In the genomic region with DNA sequence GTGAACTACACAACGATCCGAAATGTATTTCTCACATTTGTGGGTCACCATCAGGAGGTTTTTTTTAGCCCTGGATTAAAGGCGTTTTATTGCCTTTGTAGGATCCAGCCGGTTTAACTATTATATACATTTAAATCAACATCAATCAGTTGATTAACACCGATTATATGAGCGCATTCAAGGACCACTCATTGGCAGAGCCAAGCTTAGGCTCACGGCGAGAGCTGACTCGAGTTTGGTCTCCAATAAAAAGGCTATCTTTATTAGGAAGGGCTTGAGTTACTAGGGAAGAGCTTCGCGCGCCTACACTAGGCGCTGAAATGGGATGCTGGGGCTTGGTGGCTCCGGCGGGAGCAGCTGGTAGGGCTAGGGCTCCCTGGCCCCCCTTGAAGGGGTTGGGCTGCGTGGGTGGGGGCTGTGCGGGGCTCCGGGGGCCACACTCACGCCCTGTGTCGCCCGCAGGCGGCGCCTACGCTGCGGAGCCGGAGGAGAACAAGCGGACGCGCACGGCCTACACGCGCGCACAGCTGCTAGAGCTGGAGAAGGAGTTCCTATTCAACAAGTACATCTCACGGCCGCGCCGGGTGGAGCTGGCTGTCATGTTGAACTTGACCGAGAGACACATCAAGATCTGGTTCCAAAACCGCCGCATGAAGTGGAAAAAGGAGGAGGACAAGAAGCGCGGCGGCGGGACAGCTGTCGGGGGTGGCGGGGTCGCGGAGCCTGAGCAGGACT, we compare ENCODE assay signal across 14 cellular contexts. TPM values are rescaled to one million over a fixed set of nuclear protein-coding genes. Genes with fewer than 3 reads are reported as not detected.
DNase-seq lines count a peak whose midpoint lies in the region; ATAC-seq and TF ChIP-seq lines count a peak whose summit lies in the region.
"Had no signal": no experiment of that assay in that cellular context is flagged by ENCODE, and none has a peak within 500 bp of the region (broad histone marks: within the 10 kb centered on the region; RNA-seq: fewer than 3 reads in every experiment).

No MANE protein-coding gene starts in this region.

- H3K27ac Mint-ChIP-seq in progenitor cell of endocrine pancreas = peak overlapping the region; percentile 97

- TF ChIP-seq CTCF in progenitor cell of endocrine pancreas (IDR thresholded peaks at IDR 0.05; ENCODE audit: unreplicated experiment) = peak; percentile 14

- peaks cover 71% of the 10 kb centered on the region for H3K36me3 Mint-ChIP-seq in progenitor cell of endocrine pancreas (ENCODE audit: insufficient read depth)

- H3K27me3 Mint-ChIP-seq in progenitor cell of endocrine pancreas = no peaks in the 10 kb centered on the region

- peak; percentile 54 for DNase-seq in activated CD4-positive, alpha-beta T cell treated with anti-CD3 and anti-CD28 coated beads for 48 hours
- DNase-seq in activated CD4-positive, alpha-beta T cell treated with anti-CD3 and anti-CD28 coated beads for 1 hour = no peak
- DNase-seq in NCI-H524 (lab: John Stamatoyannopoulos, UW) (peak; percentile 58 to 79), ecto neural progenitor cell (ENCODE audit: low spot score) (peak; percentile 60), progenitor cell of endocrine pancreas (ENCODE audit: low spot score, unreplicated experiment) (peak; percentile 22), HPDE6-E6E7 (ENCODE audit: extremely low spot score) (no peak), COLO668 (lab: John Stamatoyannopoulos, UW; ENCODE audit: unreplicated experiment) (no peak)
- DNase-seq: colonic mucosa, GM23248, posterior cingulate gyrus had no signal

- H3K9me3 Mint-ChIP-seq in progenitor cell of endocrine pancreas (ENCODE audit: low read depth) = no peaks in the 10 kb centered on the region

- H3K4me1 Mint-ChIP-seq in progenitor cell of endocrine pancreas (ENCODE audit: low read depth) = peaks cover 43% of the 10 kb centered on the region

- H3K4me3 Mint-ChIP-seq in progenitor cell of endocrine pancreas (ENCODE audit: low read depth) = peak overlapping the region; percentile 99

- no peak for ATAC-seq in GM21717 (IDR thresholded peaks at IDR 0.05; ENCODE audit: unreplicated experiment)
- ATAC-seq: GM12878 had no signal

RNA-seq across cellular contexts. Expression of a gene that starts 4.2 kb away (rescaled TPM):
- 260 and 303 TPM in 2 replicates for total RNA-seq in progenitor cell of endocrine pancreas
- total RNA-seq: GM12878, GM23248, M059J, vagina had no signal

RNA-seq across cellular contexts. Expression of a gene that starts 45.2 kb away (rescaled TPM):
- 24.8 and 31.0 TPM in 2 replicates for total RNA-seq in progenitor cell of endocrine pancreas
- total RNA-seq: GM23248, M059J, vagina had no signal

Comparison
In these comparisons a context has a peak if more than half of its experiments do, and no peak if none do; other contexts are left out.
1. DNase-seq: peak in activated CD4-positive, alpha-beta T cell treated with anti-CD3 and anti-CD28 coated beads for 48 hours (single experiment), NCI-H524 (2 of 2), ecto neural progenitor cell (single experiment) and progenitor cell of endocrine pancreas (single experiment); none in activated CD4-positive, alpha-beta T cell treated with anti-CD3 and anti-CD28 coated beads for 1 hour (single experiment), HPDE6-E6E7 (single experiment) and COLO668 (single experiment).